8 cellular contexts compared by ENCODE assay signal in genomic region chr2:36461039-36461681, GRCh38.
A peak's percentile ranks its signal among the peaks of the same experiment; 100 is the strongest.
DNase-seq lines count a peak whose midpoint lies in the region; ATAC-seq lines count a peak whose summit lies in the region.

No MANE protein-coding gene starts in this region.

- H3K27ac ChIP-seq in BLaER1, result no peak overlapping the region
- H3K27ac ChIP-seq in effector memory CD4-positive, alpha-beta T cell (ENCODE audit: insufficient read depth, low read length, poor library complexity, severe bottlenecking), result no peak overlapping the region

- peaks cover 22% of the 10 kb centered on the region for H3K36me3 ChIP-seq in BLaER1
- peaks cover 42% of the 10 kb centered on the region for H3K36me3 ChIP-seq in NT2/D1 (ENCODE audit: insufficient read depth, insufficient read length, low read length)
- H3K36me3 ChIP-seq in effector memory CD4-positive, alpha-beta T cell (ENCODE audit: control insufficient read depth, insufficient read depth, low read length), result no peaks in the 10 kb centered on the region

- peak; percentile 53 for ATAC-seq in GM21515 (IDR thresholded peaks at IDR 0.05; ENCODE audit: unreplicated experiment)

- H3K4me3 ChIP-seq in BLaER1 (no peak overlapping the region), NT2/D1 (ENCODE audit: insufficient read length, low read depth) (no peak overlapping the region)
- no peak overlapping the region for H3K4me3 ChIP-seq in effector memory CD4-positive, alpha-beta T cell (ENCODE audit: insufficient read depth, low read depth, low read length, poor library complexity, severe bottlenecking)

- H3K9ac ChIP-seq in BLaER1 (no peak overlapping the region), NT2/D1 (ENCODE audit: insufficient read length, low read depth) (no peak overlapping the region)

- H3K27me3 ChIP-seq in BLaER1 (no peaks in the 10 kb centered on the region), NT2/D1 (ENCODE audit: insufficient read depth, insufficient read length) (no peaks in the 10 kb centered on the region)
- H3K27me3 ChIP-seq in effector memory CD4-positive, alpha-beta T cell (replicated peaks; ENCODE audit: control insufficient read depth, insufficient read depth, low read length, poor library complexity, severe bottlenecking), result no peaks in the 10 kb centered on the region

- DNase-seq in NT2/D1 (ENCODE audit: low read depth, low spot score) (peak; percentile 81), fibroblast of peridontal ligament (ENCODE audit: extremely low read depth) (peak; percentile 83), smooth muscle cell of the brain vasculature (ENCODE audit: low read depth, low spot score) (peak; percentile 63), NCI-H1417 (lab: John Stamatoyannopoulos, UW) (no peak), posterior vena cava (ENCODE audit: low spot score) (no peak)
- no peak for DNase-seq in effector memory CD4-positive, alpha-beta T cell

- H3K9me3 ChIP-seq in BLaER1 (no peaks in the 10 kb centered on the region), NT2/D1 (ENCODE audit: insufficient read depth, low read length) (no peaks in the 10 kb centered on the region)
- no peaks in the 10 kb centered on the region for H3K9me3 ChIP-seq in effector memory CD4-positive, alpha-beta T cell (ENCODE audit: control insufficient read depth, low read length)

- intact Hi-C loops in posterior vena cava (cut with DNase I), result no loop called here

- H4K20me1 ChIP-seq in BLaER1, result no peaks in the 10 kb centered on the region

- H3K4me1 ChIP-seq in BLaER1 (peaks cover 42% of the 10 kb centered on the region), NT2/D1 (ENCODE audit: insufficient read depth, insufficient read length) (peaks cover 4% of the 10 kb centered on the region)
- peaks cover 11% of the 10 kb centered on the region for H3K4me1 ChIP-seq in effector memory CD4-positive, alpha-beta T cell (ENCODE audit: control insufficient read depth, insufficient read depth, low read length, poor library complexity, severe bottlenecking)

- H3K4me2 ChIP-seq in BLaER1, result peak overlapping the region; percentile 46

Comparison
In these comparisons a context has a peak if more than half of its experiments do, and no peak if none do; other contexts are left out.
1. DNase-seq: peak in NT2/D1 (single experiment), fibroblast of peridontal ligament (single experiment) and smooth muscle cell of the brain vasculature (single experiment); none in NCI-H1417 (0 of 3), posterior vena cava (single experiment) and effector memory CD4-positive, alpha-beta T cell (0 of 3).